8 cellular contexts compared by ENCODE assay signal in genomic region chr3:71581981-71582611, GRCh38. TPM values are rescaled to one million over a fixed set of nuclear protein-coding genes. Genes with fewer than 3 reads are reported as not detected.
DNase-seq lines count a peak whose midpoint lies in the region; ATAC-seq lines count a peak whose summit lies in the region.

No MANE protein-coding gene starts in this region.

- peak overlapping the region; percentile 71 for H3K4me3 ChIP-seq in urinary bladder (ENCODE audit: low read depth, low read length)

- DNase-seq in NCI-H345 (lab: John Stamatoyannopoulos, UW) (peak; percentile 23), NCI-H345 treated with DMSO at 0.1 percent for 48 hours (lab: John Stamatoyannopoulos, UW; ENCODE audit: unreplicated experiment) (no peak), SKM-1 (lab: John Stamatoyannopoulos, UW; ENCODE audit: unreplicated experiment) (peak; percentile 40), amygdala (lab: John Stamatoyannopoulos, UW) (peak in 40 of 56 donors; percentile 11 to 64 (median 46)), left ventricle myocardium superior (peak; percentile 74), pons (ENCODE audit: low spot score) (peak; percentile 45)

- peak overlapping the region; percentile 60 for H3K27ac ChIP-seq in urinary bladder (ENCODE audit: low read depth)

- no peaks in the 10 kb centered on the region for H3K36me3 ChIP-seq in urinary bladder (ENCODE audit: insufficient read depth)

- no peaks in the 10 kb centered on the region for H3K4me1 ChIP-seq in urinary bladder (ENCODE audit: insufficient read depth)

- intact Hi-C loops in left ventricle myocardium superior (cut with micrococcal nuclease), result loop anchor here (10.0 kb wide), 2 partner anchors 277 to 457 kb away; no protein-coding TSS in a partner anchor

- peak; percentile 40 for ATAC-seq in left ventricle myocardium superior
- ATAC-seq in HG03025 (IDR thresholded peaks at IDR 0.05; ENCODE audit: low FRiP score, unreplicated experiment), result no peak

- under 1% methylated on average over 62 of the region's 62 CpGs for WGBS in urinary bladder

RNA-seq across cellular contexts. Expression of gene FOXP1, which starts 1.4 kb away (rescaled TPM):
- 35.2 TPM for total RNA-seq in left ventricle myocardium superior
- total RNA-seq in urinary bladder, result 176 TPM
- 27.4 TPM for polyA plus RNA-seq in urinary bladder
